ENCODE assay signal across 20 cellular contexts in genomic region chr17:61678339-61678738, GRCh38.
DNase-seq lines count a peak whose midpoint lies in the region; ATAC-seq, FAIRE-seq and TF ChIP-seq lines count a peak whose summit lies in the region.
"Had no signal": no experiment of that assay in that cellular context is flagged by ENCODE, and none has a peak within 500 bp of the region (broad histone marks: within the 10 kb centered on the region; RNA-seq: fewer than 3 reads in every experiment).

No MANE protein-coding gene starts in this region.

- H3K4me3 ChIP-seq in GM12878 (no peak overlapping the region), suprapubic skin (no peak overlapping the region)
- H3K4me3 ChIP-seq: A549; BLaER1 treated with 17β-estradiol and CSF1 and Interleukin-3, amounts not matched to agents 10 nM and 100 nM; SJSA1 had no signal

- FAIRE-seq in GM12878 (lab: Jason Lieb, UNC), result no peak
- FAIRE-seq: A549 had no signal

- RAD21 ChIA-PET in GM12878 (lab: Charles Lee; ENCODE audit: unreplicated experiment), result no interaction called here

- H3K4me2 ChIP-seq in GM12878 (ENCODE audit: control insufficient read depth, insufficient read depth), result no peak overlapping the region
- H3K4me2 ChIP-seq: A549; BLaER1 treated with 17β-estradiol and CSF1 and Interleukin-3, amounts not matched to agents 10 nM and 100 nM had no signal

- DNase-seq in NCI-H82 (lab: John Stamatoyannopoulos, UW) (peak; percentile 24), NCI-H82 treated with DMSO at 0.1 percent for 48 hours (lab: John Stamatoyannopoulos, UW; ENCODE audit: unreplicated experiment) (no peak), NCI-H128 (lab: John Stamatoyannopoulos, UW; ENCODE audit: unreplicated experiment) (peak; percentile 14), NCI-H2171 treated with DMSO at 0.1 percent for 48 hours (lab: John Stamatoyannopoulos, UW) (peak; percentile 54), GM12878 (ENCODE audit: low read depth, low spot score) (no peak), suprapubic skin (ENCODE audit: low spot score in 2 of 2) (no peak), substantia nigra (lab: John Stamatoyannopoulos, UW) (no peak)
- DNase-seq: CD8-positive, alpha-beta memory T cell; EL; HFFc6; Karpas-422; MM.1S; NCI-H146; NCI-H2227 treated with DMSO at 0.1 percent for 48 hours; NCI-H526 treated with DMSO at 0.1 percent for 48 hours; SW 1271 had no signal

- CTCF ChIA-PET in GM12878 (lab: Yijun Ruan, JAX), result no interaction called here

- no peak for TF ChIP-seq RAD21 in GM12878 (IDR thresholded peaks at IDR 0.05; ENCODE audit: insufficient read depth, low read depth, low read length)

- ATAC-seq in GM12878 (no peak), HG03196 (IDR thresholded peaks at IDR 0.05; ENCODE audit: unreplicated experiment) (no peak)
- ATAC-seq: A549 had no signal

- BruUV-seq in GM12878 (replicated peaks; lab: Mats Ljungman, UMichigan), result no TSS peak

- TF ChIP-seq POLR2A in GM12878 (IDR thresholded peaks at IDR 0.05; ENCODE audit: low read depth, low read length), result no peak
- no peak for TF ChIP-seq POLR2A in suprapubic skin (IDR thresholded peaks at IDR 0.05)

- H3K4me1 ChIP-seq in GM12878 (ENCODE audit: control insufficient read depth, insufficient read depth, low read length), result no peaks in the 10 kb centered on the region
- no peaks in the 10 kb centered on the region for H3K4me1 ChIP-seq in suprapubic skin
- H3K4me1 ChIP-seq: A549; BLaER1 treated with 17β-estradiol and CSF1 and Interleukin-3, amounts not matched to agents 10 nM and 100 nM; SJSA1 had no signal

- no peaks in the 10 kb centered on the region for H3K36me3 ChIP-seq in GM12878 (ENCODE audit: control insufficient read depth in 2 of 2, insufficient read depth in 2 of 2, low read length in 1 of 2)
- no peaks in the 10 kb centered on the region for H3K36me3 ChIP-seq in suprapubic skin
- H3K36me3 ChIP-seq: SJSA1 had no signal

- no peaks in the 10 kb centered on the region for H3K79me2 ChIP-seq in GM12878 (ENCODE audit: control insufficient read depth, insufficient read depth, low read length)

- H3K9ac ChIP-seq in GM12878 (ENCODE audit: control insufficient read depth, insufficient read depth, low read length), result no peak overlapping the region
- H3K9ac ChIP-seq: BLaER1 treated with 17β-estradiol and CSF1 and Interleukin-3, amounts not matched to agents 10 nM and 100 nM had no signal

- H4K20me1 ChIP-seq in GM12878 (ENCODE audit: control insufficient read depth, insufficient read depth), result no peaks in the 10 kb centered on the region
- H4K20me1 ChIP-seq: BLaER1 treated with 17β-estradiol and CSF1 and Interleukin-3, amounts not matched to agents 10 nM and 100 nM had no signal

- POLR2A ChIA-PET in GM12878 (lab: Charles Lee), result interaction anchor here (0.7 kb wide), 1 partner anchor 83 kb away, joined by 4 read pairs; no protein-coding TSS in a partner anchor

- WGBS in GM12878 (ENCODE audit: insufficient coverage, insufficient replicate concordance, low lambda C conversion rate, missing lambda C conversion rate), result 100% methylated on average over 1 of the region's 1 CpG
- WGBS in suprapubic skin, result 74% methylated on average over 1 of the region's 1 CpG

- intact Hi-C loops in GM12878 (cut with micrococcal nuclease; ENCODE audit: unreplicated experiment), result no loop called here

- SMC1A ChIA-PET in GM12878 (lab: Charles Lee; ENCODE audit: uncharacterized antibody, unreplicated experiment), result no interaction called here

- H3K27ac ChIP-seq in GM12878 (ENCODE audit: control insufficient read depth, insufficient read depth) (no peak overlapping the region), suprapubic skin (no peak overlapping the region), substantia nigra (ENCODE audit: low read depth, low read length, poor library complexity, severe bottlenecking) (no peak overlapping the region)
- H3K27ac ChIP-seq: A549; BLaER1 treated with 17β-estradiol and CSF1 and Interleukin-3, amounts not matched to agents 10 nM and 100 nM; SJSA1 had no signal

- TF ChIP-seq CTCF in GM12878 (IDR thresholded peaks at IDR 0.05 in 2 of 3, conservative IDR thresholded peaks at IDR 0.05 in 1 of 3; ENCODE audit: control insufficient read depth in 2 of 3, extremely low read depth in 1 of 3, insufficient read depth in 1 of 3, low read depth in 3 of 3, low read length in 3 of 3) (no peak), suprapubic skin (IDR thresholded peaks at IDR 0.05) (no peak)

- TF ChIP-seq EP300 in GM12878 (IDR thresholded peaks at IDR 0.05; ENCODE audit: borderline replicate concordance in 1 of 2, control insufficient read depth in 1 of 2, low read depth in 2 of 2, low read length in 2 of 2) (no peak), suprapubic skin (IDR thresholded peaks at IDR 0.05) (no peak)

- H3K9me3 ChIP-seq in GM12878 (replicated peaks; ENCODE audit: control insufficient read depth, insufficient read depth, low read length) (no peaks in the 10 kb centered on the region), suprapubic skin (no peaks in the 10 kb centered on the region)
- H3K9me3 ChIP-seq: A549; BLaER1 treated with 17β-estradiol and CSF1 and Interleukin-3, amounts not matched to agents 10 nM and 100 nM; SJSA1 had no signal

- H2AFZ ChIP-seq in GM12878 (ENCODE audit: control insufficient read depth, low read depth, low read length), result no peak overlapping the region

- in situ Hi-C loops in GM12878 (cut with MboI), result no loop called here

- H3K27me3 ChIP-seq in GM12878 (replicated peaks in 1 of 2; ENCODE audit: control insufficient read depth in 2 of 2, insufficient read depth in 2 of 2, low read length in 1 of 2) (no peaks in the 10 kb centered on the region), suprapubic skin (no peaks in the 10 kb centered on the region)
- H3K27me3 ChIP-seq: BLaER1 treated with 17β-estradiol and CSF1 and Interleukin-3, amounts not matched to agents 10 nM and 100 nM; SJSA1 had no signal

TF ChIP-seq in GM12878, 131 proteins besides CTCF, POLR2A, EP300 and RAD21:
- TF ChIP-seq NFXL1 (IDR thresholded peaks at IDR 0.05; ENCODE audit: borderline replicate concordance), result peak; percentile 82; the same call in 1 of the 2 replicates
- TF ChIP-seq HDGF (IDR thresholded peaks at IDR 0.05), result no peak

Comparison
In these comparisons a context has a peak if more than half of its experiments do, and no peak if none do; other contexts are left out.
1. DNase-seq: peak in NCI-H82 (single experiment), NCI-H128 (single experiment) and NCI-H2171 treated with DMSO at 0.1 percent for 48 hours (single experiment); none in NCI-H82 treated with DMSO at 0.1 percent for 48 hours (single experiment), GM12878 (single experiment), suprapubic skin (0 of 2) and substantia nigra (0 of 49).